In genomic region chr15:74742422-74742821, GRCh38 we compare ENCODE assay signal across 3 cellular contexts.
TF ChIP-seq lines count a peak whose summit lies in the region.

No MANE protein-coding gene starts in this region.

TF ChIP-seq in HEK293, 187 proteins besides CTCF, POLR2A, EP300 and RAD21:
- 0 out of 2 replicates have a peak, but pooled peaks have one; percentile 31 for TF ChIP-seq ZNF600 (tag by site-specific recombination; IDR thresholded peaks at IDR 0.05)
- no peak for TF ChIP-seq ZNF677 (tag by site-specific recombination; IDR thresholded peaks at IDR 0.05)
TF ChIP-seq in HEK293: peak in this region for 1.

TF ChIP-seq in K562, 482 proteins besides CTCF, POLR2A, EP300 and RAD21:
- TF ChIP-seq GTF2E2 (tag; IDR thresholded peaks at IDR 0.05) (no peak), TEAD4 (IDR thresholded peaks at IDR 0.05; ENCODE audit: low read length) (no peak), TEAD4 (CRISPR knock-in tag; IDR thresholded peaks at IDR 0.05; ENCODE audit: borderline replicate concordance) (no peak), ZFP1 (CRISPR knock-in tag; IDR thresholded peaks at IDR 0.05) (peak; percentile 83), TRIM28 (IDR thresholded peaks at IDR 0.05) (peak; percentile 43; the same call in 1 of the 2 replicates)
TF ChIP-seq in K562: peak in this region for 2.

TF ChIP-seq in HEK293T, 16 proteins besides CTCF, POLR2A, EP300 and RAD21:
- TF ChIP-seq BHLHE40 (IDR thresholded peaks at IDR 0.05; ENCODE audit: borderline replicate concordance), result no peak
- TF ChIP-seq ZNF384 (IDR thresholded peaks at IDR 0.05), result no peak
- no peak for TF ChIP-seq L3MBTL2 (conservative IDR thresholded peaks at IDR 0.05)
- TF ChIP-seq FOXA1 (IDR thresholded peaks at IDR 0.05), result no peak
- TF ChIP-seq HDGF (IDR thresholded peaks at IDR 0.05; ENCODE audit: borderline replicate concordance), result no peak
- TF ChIP-seq ELF4 (IDR thresholded peaks at IDR 0.05), result no peak
- TF ChIP-seq CTBP1 (IDR thresholded peaks at IDR 0.05; ENCODE audit: borderline replicate concordance), result no peak
- no peak for TF ChIP-seq LEF1 (IDR thresholded peaks at IDR 0.05; ENCODE audit: borderline replicate concordance)
- TF ChIP-seq SP1 (IDR thresholded peaks at IDR 0.05), result no peak
- TF ChIP-seq FOXM1 (IDR thresholded peaks at IDR 0.05; ENCODE audit: borderline replicate concordance), result no peak
- TF ChIP-seq ARNT (IDR thresholded peaks at IDR 0.05), result no peak
- TF ChIP-seq NFRKB (IDR thresholded peaks at IDR 0.05), result no peak
- no peak for TF ChIP-seq TARDBP (IDR thresholded peaks at IDR 0.05)
TF ChIP-seq in HEK293T: peak in this region for 0.
